7 cellular contexts compared by ENCODE assay signal in the genomic region with DNA sequence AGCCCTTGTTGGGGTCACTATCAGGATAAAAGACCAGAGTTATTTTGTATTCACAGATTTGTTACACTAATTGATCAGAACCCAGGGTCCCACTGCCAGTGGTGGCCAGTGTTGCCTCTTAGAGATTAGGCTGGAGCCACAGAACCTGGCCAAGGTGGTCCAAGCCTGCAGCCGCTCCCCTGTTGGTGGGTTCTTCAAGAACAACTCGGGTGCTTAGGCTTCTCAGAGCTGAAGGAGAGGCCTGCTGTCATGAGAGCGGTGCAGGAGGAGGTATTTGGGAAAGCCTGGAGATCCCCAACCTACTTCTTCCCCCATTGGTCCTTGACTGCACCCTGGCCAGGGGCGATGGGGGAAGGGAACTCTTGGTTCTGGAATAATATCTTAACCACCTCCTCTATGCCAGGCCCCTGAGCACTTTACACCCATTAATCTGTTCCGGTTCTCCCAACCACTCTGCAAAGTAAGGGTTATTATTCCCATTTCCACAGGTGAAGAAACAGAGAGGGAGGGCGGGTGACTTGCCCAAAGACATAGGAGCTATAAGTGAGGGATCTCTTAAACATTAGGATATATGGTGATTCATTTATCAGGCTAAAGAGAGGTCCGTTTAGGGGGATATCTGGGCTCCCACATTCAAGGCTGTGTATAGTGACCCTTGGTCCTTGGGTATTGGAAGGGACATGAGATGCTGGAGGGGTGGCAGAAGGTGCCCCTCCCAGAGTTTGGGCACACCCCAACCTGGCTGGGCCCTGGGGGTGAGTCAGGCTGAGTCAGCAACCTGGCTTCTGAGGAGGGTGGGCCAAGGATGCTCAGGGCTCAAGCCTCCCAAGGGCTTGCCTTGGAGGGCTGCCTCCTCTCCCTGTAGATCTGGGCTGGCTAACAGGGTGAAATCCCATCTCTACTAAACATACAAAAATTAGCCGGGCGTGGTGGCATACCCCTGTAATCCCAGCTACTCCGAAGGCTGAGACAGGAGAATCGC. TPM values are rescaled to one million over a fixed set of nuclear protein-coding genes. Genes with fewer than 3 reads are reported as not detected.
DNase-seq lines count a peak whose midpoint lies in the region; ATAC-seq, FAIRE-seq and TF ChIP-seq lines count a peak whose summit lies in the region.

No MANE protein-coding gene starts in this region.

- H3K79me2 ChIP-seq in K562 (ENCODE audit: control insufficient read depth, insufficient read depth, low read length) = no peaks in the 10 kb centered on the region

- TF ChIP-seq CTCF in K562 (IDR thresholded peaks at IDR 0.05 in 2 of 3, conservative IDR thresholded peaks at IDR 0.05 in 1 of 3; ENCODE audit: insufficient read depth in 2 of 3, low read depth in 1 of 3, low read length in 3 of 3) (no peak), right lobe of liver (IDR thresholded peaks at IDR 0.05) (no peak), upper lobe of right lung (IDR thresholded peaks at IDR 0.05) (no peak), WERI-Rb-1 (IDR thresholded peaks at IDR 0.05; ENCODE audit: low read depth, low read length) (no peak)

- DNase-seq in K562 (ENCODE audit: extremely low read depth in 1 of 4, low spot score in 3 of 4) (no peak), right lobe of liver (no peak), upper lobe of right lung (no peak), WERI-Rb-1 (no peak)
- no peak for DNase-seq in activated CD8-positive, alpha-beta memory T cell treated with anti-CD3 and anti-CD28 coated beads, Interleukin-2, amount 50 U/mL, for 48 hours

- H3K4me3 ChIP-seq in HUES6 (ENCODE audit: low read depth, low read length) (peak overlapping the region; percentile 20; the same call in 1 of the 2 replicates), K562 (no peak overlapping the region), right lobe of liver (no peak overlapping the region), upper lobe of right lung (no peak overlapping the region), WERI-Rb-1 (ENCODE audit: low read depth, low read length) (no peak overlapping the region)

- CTCF ChIA-PET in K562 (lab: Yijun Ruan, JAX; ENCODE audit: low intra/inter-chr PET ratio) = interaction anchor here (0.6 to 3.6 kb wide), 5 partner anchors 8 to 500 kb away, joined by 3 to 45 read pairs (median 14); no protein-coding TSS in a partner anchor

- no peaks in the 10 kb centered on the region for H3K9me3 ChIP-seq in HUES6 (ENCODE audit: control insufficient read depth, insufficient read depth, low read depth, low read length)
- no peaks in the 10 kb centered on the region for H3K9me3 ChIP-seq in K562 (replicated peaks; ENCODE audit: control insufficient read depth, insufficient read depth, low read depth, low read length)
- H3K9me3 ChIP-seq in right lobe of liver = no peaks in the 10 kb centered on the region
- no peaks in the 10 kb centered on the region for H3K9me3 ChIP-seq in upper lobe of right lung
- no peaks in the 10 kb centered on the region for H3K9me3 ChIP-seq in WERI-Rb-1 (ENCODE audit: severe bottlenecking)

- in situ Hi-C loops in K562 (cut with MboI) = loop anchor here (5.0 kb wide), 2 partner anchors 39 to 99 kb away; no protein-coding TSS in a partner anchor

- no peak for FAIRE-seq in K562 (lab: Jason Lieb, UNC)

- H3K4me1 ChIP-seq in HUES6 (ENCODE audit: control insufficient read depth, insufficient read depth, low read length) (peaks cover 72% of the 10 kb centered on the region), K562 (replicated peaks in 1 of 2; ENCODE audit: control insufficient read depth in 2 of 2, insufficient read depth in 2 of 2, low read length in 2 of 2) (peaks cover 9 to 21% of the 10 kb centered on the region in 2 experiments; a peak in 4 of 5 replicates), right lobe of liver (no peaks in the 10 kb centered on the region), upper lobe of right lung (peaks cover 52% of the 10 kb centered on the region)

- H3K4me2 ChIP-seq in K562 (ENCODE audit: insufficient read depth, low read length) = no peak overlapping the region

- no peaks in the 10 kb centered on the region for H3K9me1 ChIP-seq in K562 (ENCODE audit: control insufficient read depth, insufficient read depth, low read length)

- no peaks in the 10 kb centered on the region; the same call in 1 of the 2 replicates for H4K20me1 ChIP-seq in K562 (replicated peaks; ENCODE audit: control insufficient read depth, insufficient read depth, low read length)

- POLR2A ChIA-PET in K562 (lab: Yijun Ruan, JAX) = interaction anchor here (0.7 to 3.0 kb wide), 2 partner anchors 13 to 31 kb away, joined by 4 to 12 read pairs; no protein-coding TSS in a partner anchor

- H3K9ac ChIP-seq in HUES6 (ENCODE audit: low read length) (peak overlapping the region; percentile 51), K562 (ENCODE audit: insufficient read depth in 1 of 2, low read depth in 2 of 2, low read length in 2 of 2) (no peak overlapping the region)

- TF ChIP-seq POLR2A in K562 (conservative IDR thresholded peaks at IDR 0.05) (no peak), right lobe of liver (IDR thresholded peaks at IDR 0.05) (no peak)

- no peak for TF ChIP-seq EP300 in K562 (IDR thresholded peaks at IDR 0.05; ENCODE audit: low read length)

- H2AFZ ChIP-seq in K562 (ENCODE audit: low read depth, low read length) = no peak overlapping the region

- ATAC-seq in K562 (no peak), right lobe of liver (no peak), upper lobe of right lung (no peak), HG02571 (IDR thresholded peaks at IDR 0.05; ENCODE audit: unreplicated experiment) (no peak)

- TF ChIP-seq RAD21 in K562 (CRISPR knock-in tag; conservative IDR thresholded peaks at IDR 0.05 in 1 of 2, IDR thresholded peaks at IDR 0.05 in 1 of 2) = no peak

- H3K27ac ChIP-seq in HUES6 (ENCODE audit: low read depth, low read length) (peak overlapping the region; percentile 94), K562 (ENCODE audit: extremely low read depth, low read depth, low read length) (no peak overlapping the region), right lobe of liver (peak overlapping the region in 2 of 3 donors; percentile 2 to 20), upper lobe of right lung (peak overlapping the region; percentile 67), WERI-Rb-1 (no peak overlapping the region)

- WGBS in K562 (ENCODE audit: insufficient coverage, low coverage, missing lambda C conversion rate) = 37% methylated on average over 11 of the region's 11 CpGs
- WGBS in right lobe of liver (ENCODE audit: insufficient coverage, low coverage, low lambda C conversion rate, missing lambda C conversion rate) = 92% methylated on average over 2 of the region's 11 CpGs

- peaks cover 12% of the 10 kb centered on the region; the same call in 1 of the 2 replicates for H3K27me3 ChIP-seq in HUES6 (ENCODE audit: control insufficient read depth, insufficient read depth, low read length)
- H3K27me3 ChIP-seq in K562 (ENCODE audit: control insufficient read depth in 2 of 2, insufficient read depth in 2 of 2, low read length in 2 of 2) = peaks cover 2 to 12% of the 10 kb centered on the region in 2 experiments; a peak in 4 of 5 replicates
- H3K27me3 ChIP-seq in right lobe of liver = no peaks in the 10 kb centered on the region
- peaks cover 12% of the 10 kb centered on the region for H3K27me3 ChIP-seq in upper lobe of right lung
- H3K27me3 ChIP-seq in WERI-Rb-1 (ENCODE audit: insufficient read depth, low read depth, severe bottlenecking) = peaks cover 10% of the 10 kb centered on the region

- H3K36me3 ChIP-seq in HUES6 (ENCODE audit: control insufficient read depth, insufficient read depth, low read length) (peaks cover 21% of the 10 kb centered on the region), K562 (ENCODE audit: control insufficient read depth, insufficient read depth, low read length) (no peaks in the 10 kb centered on the region), right lobe of liver (no peaks in the 10 kb centered on the region), upper lobe of right lung (no peaks in the 10 kb centered on the region), WERI-Rb-1 (no peaks in the 10 kb centered on the region; the same call in 1 of the 2 replicates)

- intact Hi-C loops in K562 (cut with micrococcal nuclease) = no loop called here
- intact Hi-C loops in right lobe of liver (cut with DNase I) = no loop called here
- intact Hi-C loops in upper lobe of right lung (cut with DNase I) = no loop called here

- no TSS peak for BruUV-seq in K562 (replicated peaks; lab: Mats Ljungman, UMichigan)

RNA-seq across cellular contexts. Expression of gene TRNP1, which starts 5.1 kb away (rescaled TPM):
- total RNA-seq in K562 (2011; cell fraction: chromatin; rRNA removed; ENCODE audit: low replicate concordance) = 0.90 and 1.7 TPM in 2 replicates
- 1.3 and 1.8 TPM in 2 replicates for total RNA-seq in K562 (2011; cell fraction: nucleolus; rRNA removed)
- 1.3 TPM in 2 replicates for total RNA-seq in K562 (2011; cell fraction: nucleoplasm; rRNA removed)
- total RNA-seq in K562 (2014; rRNA removed) (1.1 and 1.2 TPM in 2 replicates), K562 (2014; rRNA removed; fragmentation: Illumina TruSeq; extraction: Trizol) (0.73 and 0.95 TPM in 2 replicates), K562 (2015; rRNA removed; fragmentation: Illumina TruSeq; extraction: Trizol) (0.26 and 0.47 TPM in 2 replicates), K562 (2021) (0.95 and 2.3 TPM in 2 replicates), right lobe of liver (10 to 100 TPM in 2 of 6 experiments, 1 to 10 TPM in 4; 2.0 to 24.8 (median 6.7) TPM), upper lobe of right lung (16.2 TPM)
- polyA plus RNA-seq in K562 (2011; rRNA removed) (0.98 and 1.9 TPM in 2 replicates), K562 (2014; fragmentation: Illumina TruSeq; extraction: Trizol) (0.98 and 1.4 TPM in 2 replicates), K562 (2014; fragmentation: Nextera tagmentation; extraction: Ambion mirVana) (under 1 TPM; 0.03 to 0.14 TPM), K562 (2014; rRNA removed) (0.97 and 1.3 TPM in 2 replicates)
- polyA plus RNA-seq in K562 (2011; cell fraction: cytosol; rRNA removed) = 1.7 and 2.1 TPM in 2 replicates
- polyA plus RNA-seq in K562 (2011; cell fraction: nucleus; rRNA removed) = 1.1 and 1.7 TPM in 2 replicates
- polyA plus RNA-seq in K562 (2012) = 0.29 and 0.94 TPM in 2 replicates
- 0.32 and 0.90 TPM in 2 replicates for polyA minus RNA-seq in K562 (2011; rRNA and poly(A)+ RNA removed)
- 0.38 TPM in 1 of 2 replicates, not detected in the other for polyA minus RNA-seq in K562 (2011; cell fraction: cytosol; rRNA and poly(A)+ RNA removed)
- polyA minus RNA-seq in K562 (2011; cell fraction: nucleus; rRNA and poly(A)+ RNA removed) = 0.81 and 1.1 TPM in 2 replicates

RNA-seq across cellular contexts. Expression of gene TENT5B, which starts 14.0 kb away (rescaled TPM):
- total RNA-seq in K562 (2011; cell fraction: chromatin; rRNA removed; ENCODE audit: low replicate concordance) = 0.62 and 1.6 TPM in 2 replicates
- total RNA-seq in K562 (2011; cell fraction: nucleolus; rRNA removed) = 1.7 and 2.0 TPM in 2 replicates
- total RNA-seq in K562 (2011; cell fraction: nucleoplasm; rRNA removed) = 1.1 and 1.4 TPM in 2 replicates
- 1.3 and 2.9 TPM in 2 replicates for total RNA-seq in K562 (2014; rRNA removed)
- 0.25 and 0.29 TPM in 2 replicates for total RNA-seq in K562 (2014; rRNA removed; fragmentation: Illumina TruSeq; extraction: Trizol)
- 0.60 and 0.83 TPM in 2 replicates for total RNA-seq in K562 (2015; rRNA removed; fragmentation: Illumina TruSeq; extraction: Trizol)
- 1.6 and 1.7 TPM in 2 replicates for total RNA-seq in K562 (2021)
- polyA plus RNA-seq in K562 (2011; rRNA removed) = 0.39 and 0.61 TPM in 2 replicates
- polyA plus RNA-seq in K562 (2011; cell fraction: cytosol; rRNA removed) = 0.77 and 0.98 TPM in 2 replicates
- polyA plus RNA-seq in K562 (2011; cell fraction: nucleus; rRNA removed) = 0.44 and 0.67 TPM in 2 replicates
- 0.77 and 0.80 TPM in 2 replicates for polyA plus RNA-seq in K562 (2012)
- polyA plus RNA-seq in K562 (2014; fragmentation: Illumina TruSeq; extraction: Trizol) = 0.48 and 0.54 TPM in 2 replicates
- polyA plus RNA-seq in K562 (2014; fragmentation: Nextera tagmentation; extraction: Ambion mirVana) = under 1 TPM in 1 of 2 experiments, not detected in 1; 0.07 TPM
- 0.93 TPM in 2 replicates for polyA plus RNA-seq in K562 (2014; rRNA removed)
- 0.42 and 0.84 TPM in 2 replicates for polyA minus RNA-seq in K562 (2011; rRNA and poly(A)+ RNA removed)
- polyA minus RNA-seq in K562 (2011; cell fraction: cytosol; rRNA and poly(A)+ RNA removed) = 0.48 and 1.1 TPM in 2 replicates
- polyA minus RNA-seq in K562 (2011; cell fraction: nucleus; rRNA and poly(A)+ RNA removed) = 0.81 and 1.2 TPM in 2 replicates
- total RNA-seq in right lobe of liver = under 1 TPM in 4 of 6 experiments, not detected in 2; 0.11 to 0.49 (median 0.29) TPM
- total RNA-seq in upper lobe of right lung = 29.1 TPM

RNA-seq across cellular contexts. Expression of gene KDF1, which starts 38.3 kb away (rescaled TPM):
- total RNA-seq in K562 (2011; cell fraction: chromatin; rRNA removed; ENCODE audit: low replicate concordance) = 1.2 and 3.2 TPM in 2 replicates
- total RNA-seq in K562 (2011; cell fraction: nucleolus; rRNA removed) = 2.0 and 2.1 TPM in 2 replicates
- 1.5 and 1.8 TPM in 2 replicates for total RNA-seq in K562 (2011; cell fraction: nucleoplasm; rRNA removed)
- total RNA-seq in K562 (2014; rRNA removed) = 0.73 and 2.6 TPM in 2 replicates
- total RNA-seq in K562 (2014; rRNA removed; fragmentation: Illumina TruSeq; extraction: Trizol) = 0.62 and 0.73 TPM in 2 replicates
- 0.53 and 0.83 TPM in 2 replicates for total RNA-seq in K562 (2015; rRNA removed; fragmentation: Illumina TruSeq; extraction: Trizol)
- 1.9 and 2.4 TPM in 2 replicates for total RNA-seq in K562 (2021)
- 1.4 and 4.8 TPM in 2 replicates for polyA plus RNA-seq in K562 (2011; rRNA removed)
- 4.7 and 4.9 TPM in 2 replicates for polyA plus RNA-seq in K562 (2011; cell fraction: cytosol; rRNA removed)
- 3.2 and 3.7 TPM in 2 replicates for polyA plus RNA-seq in K562 (2011; cell fraction: nucleus; rRNA removed)
- polyA plus RNA-seq in K562 (2012) = 1.2 and 3.1 TPM in 2 replicates
- 1.3 and 1.9 TPM in 2 replicates for polyA plus RNA-seq in K562 (2014; fragmentation: Illumina TruSeq; extraction: Trizol)
- under 1 TPM; 0.38 to 0.48 TPM for polyA plus RNA-seq in K562 (2014; fragmentation: Nextera tagmentation; extraction: Ambion mirVana)
- 1.0 and 1.3 TPM in 2 replicates for polyA plus RNA-seq in K562 (2014; rRNA removed)
- 2.2 and 4.5 TPM in 2 replicates for polyA minus RNA-seq in K562 (2011; rRNA and poly(A)+ RNA removed)
- 2.3 and 3.9 TPM in 2 replicates for polyA minus RNA-seq in K562 (2011; cell fraction: cytosol; rRNA and poly(A)+ RNA removed)
- 0.81 and 1.4 TPM in 2 replicates for polyA minus RNA-seq in K562 (2011; cell fraction: nucleus; rRNA and poly(A)+ RNA removed)
- total RNA-seq in right lobe of liver = 1 to 10 TPM; 1.1 to 4.1 (median 2.5) TPM
- 10.5 TPM for total RNA-seq in upper lobe of right lung

Comparison
In these comparisons a context has a peak if more than half of its experiments do, and no peak if none do; other contexts are left out.
1. H3K27ac ChIP-seq: peak in HUES6 (single experiment), right lobe of liver (2 of 3) and upper lobe of right lung (single experiment); none in K562 (single experiment) and WERI-Rb-1 (single experiment).